In genomic region chr9:110126986-110127864, GRCh38 we compare ENCODE assay signal across 9 cellular contexts.
A peak's percentile ranks its signal among the peaks of the same experiment; 100 is the strongest.
DNase-seq lines count a peak whose midpoint lies in the region; ATAC-seq lines count a peak whose summit lies in the region.
"Had no signal": no experiment of that assay in that cellular context is flagged by ENCODE, and none has a peak within 500 bp of the region (broad histone marks: within the 10 kb centered on the region; RNA-seq: fewer than 3 reads in every experiment).

No MANE protein-coding gene starts in this region.

- H3K36me3 ChIP-seq in ES-I3 (ENCODE audit: insufficient read depth, low read length): no peaks in the 10 kb centered on the region

- H3K27ac Mint-ChIP-seq in activated naive CD8-positive, alpha-beta T cell treated with anti-CD3 and anti-CD28 coated beads, Interleukin-2, amount 50 U/mL, for 24 hours: peak overlapping the region; percentile 27

- no peak overlapping the region for H3K4me3 Mint-ChIP-seq in activated naive CD8-positive, alpha-beta T cell treated with anti-CD3 and anti-CD28 coated beads, Interleukin-2, amount 50 U/mL, for 24 hours

- H3K9me3 Mint-ChIP-seq in activated naive CD8-positive, alpha-beta T cell treated with anti-CD3 and anti-CD28 coated beads, Interleukin-2, amount 50 U/mL, for 24 hours: no peaks in the 10 kb centered on the region

- H3K27me3 Mint-ChIP-seq in activated naive CD8-positive, alpha-beta T cell treated with anti-CD3 and anti-CD28 coated beads, Interleukin-2, amount 50 U/mL, for 24 hours: no peaks in the 10 kb centered on the region

- H3K4me1 ChIP-seq in ES-I3 (ENCODE audit: insufficient read depth, low read length): peaks cover 85% of the 10 kb centered on the region

- H3K9ac ChIP-seq in ES-I3 (ENCODE audit: low read depth, low read length): peak overlapping the region; percentile 34; the same call in 1 of the 2 replicates

- H3K36me3 Mint-ChIP-seq in activated naive CD8-positive, alpha-beta T cell treated with anti-CD3 and anti-CD28 coated beads, Interleukin-2, amount 50 U/mL, for 24 hours (ENCODE audit: low read depth): no peaks in the 10 kb centered on the region

- no peak for DNase-seq in activated naive CD8-positive, alpha-beta T cell treated with anti-CD3 and anti-CD28 coated beads, Interleukin-2, amount 50 U/mL, for 24 hours
- DNase-seq in hepatic stellate cell (ENCODE audit: low spot score) (peak; percentile 68), sciatic nerve (ENCODE audit: low spot score) (peak; percentile 83), NCI-H2171 (lab: John Stamatoyannopoulos, UW) (no peak)
- DNase-seq in central memory CD4-positive, alpha-beta T cell: no peak
- DNase-seq: NCI-H1092 had no signal

- H3K9me3 ChIP-seq in ES-I3 (ENCODE audit: control insufficient read depth, insufficient read depth, low read length): no peaks in the 10 kb centered on the region

- intact Hi-C loops in sciatic nerve (cut with DNase I): no loop called here

- ATAC-seq in activated naive CD8-positive, alpha-beta T cell treated with anti-CD3 and anti-CD28 coated beads, Interleukin-2, amount 50 U/mL, for 24 hours: no peak
- ATAC-seq in sciatic nerve: peak; percentile 86
- no peak for ATAC-seq in HG02642 (IDR thresholded peaks at IDR 0.05; ENCODE audit: poor library complexity, unreplicated experiment)
- ATAC-seq in HG03439 (IDR thresholded peaks at IDR 0.05; ENCODE audit: unreplicated experiment): no peak

- H3K4me1 Mint-ChIP-seq in activated naive CD8-positive, alpha-beta T cell treated with anti-CD3 and anti-CD28 coated beads, Interleukin-2, amount 50 U/mL, for 24 hours: peaks cover 56% of the 10 kb centered on the region

Comparison
In these comparisons a context has a peak if more than half of its experiments do, and no peak if none do; other contexts are left out.
1. DNase-seq: peak in hepatic stellate cell (single experiment) and sciatic nerve (single experiment); none in activated naive CD8-positive, alpha-beta T cell treated with anti-CD3 and anti-CD28 coated beads, Interleukin-2, amount 50 U/mL, for 24 hours (single experiment), NCI-H2171 (single experiment) and central memory CD4-positive, alpha-beta T cell (single experiment).